ENCODE assay signal across 29 cellular contexts in the genomic region with DNA sequence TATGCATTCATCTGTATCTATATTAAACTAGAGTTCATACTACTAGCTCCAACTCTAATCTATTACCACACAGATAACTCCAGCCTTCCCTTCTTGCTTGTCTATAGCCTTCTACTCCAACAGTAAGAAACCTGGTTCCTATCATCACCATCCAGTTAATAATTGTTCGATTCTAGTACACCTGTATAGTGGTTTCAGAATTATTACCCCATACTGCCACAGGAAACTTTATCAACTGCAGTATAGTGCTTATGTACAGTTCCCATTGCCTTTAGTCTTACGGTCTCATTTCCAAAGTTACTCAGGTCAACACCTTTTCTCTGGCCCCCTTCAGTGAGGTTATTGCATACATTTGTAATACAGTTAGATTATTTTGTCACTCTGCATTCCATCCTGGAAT. TPM values are rescaled to one million over a fixed set of nuclear protein-coding genes. Genes with fewer than 3 reads are reported as not detected.
DNase-seq lines count a peak whose midpoint lies in the region; ATAC-seq, FAIRE-seq and TF ChIP-seq lines count a peak whose summit lies in the region.
"Had no signal": no experiment of that assay in that cellular context is flagged by ENCODE, and none has a peak within 500 bp of the region (broad histone marks: within the 10 kb centered on the region; RNA-seq: fewer than 3 reads in every experiment).

No MANE protein-coding gene starts in this region.

- in situ Hi-C loops in GM12878 (cut with MboI): loop anchor here (5.0 kb wide), 2 partner anchors 97 to 262 kb away; no protein-coding TSS in a partner anchor

- 96% methylated on average over 2 of the region's 2 CpGs for WGBS in GM12878 (ENCODE audit: insufficient coverage, insufficient replicate concordance, low lambda C conversion rate, missing lambda C conversion rate)
- 90 to 95% (median 93%) methylated on average over 2 of the region's 2 CpGs for WGBS in ovary, 3 donors

- peak overlapping the region; percentile 35 for H3K27ac ChIP-seq in GM12878 (ENCODE audit: control insufficient read depth, insufficient read depth)
- H3K27ac ChIP-seq in ovary: no peak overlapping the region
- H3K27ac ChIP-seq: SJSA1 had no signal

- no peak overlapping the region for H2AFZ ChIP-seq in GM12878 (ENCODE audit: control insufficient read depth, low read depth, low read length)

- no peak overlapping the region for H3K4me3 ChIP-seq in GM12878
- no peak overlapping the region for H3K4me3 ChIP-seq in ovary
- H3K4me3 ChIP-seq: MG63, SJSA1 had no signal

- SMC1A ChIA-PET in GM12878 (lab: Charles Lee; ENCODE audit: uncharacterized antibody, unreplicated experiment): interaction anchor here (1.0 to 3.0 kb wide), 5 partner anchors 12 to 99 kb away, joined by 3 to 22 read pairs (median 4); no protein-coding TSS in a partner anchor

- POLR2A ChIA-PET in GM12878 (lab: Charles Lee): interaction anchor here (0.6 to 1.5 kb wide), 4 partner anchors 9 to 102 kb away, joined by 3 read pairs; partner anchors contain the start of genes DCAF17 and METTL8

- no peak for TF ChIP-seq POLR2A in GM12878 (IDR thresholded peaks at IDR 0.05; ENCODE audit: low read depth, low read length)
- TF ChIP-seq POLR2A in ovary (IDR thresholded peaks at IDR 0.05): no peak

- intact Hi-C loops in GM12878 (cut with micrococcal nuclease; ENCODE audit: unreplicated experiment) (loop anchor here (5.0 kb wide), 2 partner anchors 72 to 172 kb away; no protein-coding TSS in a partner anchor), ovary (cut with DNase I) (loop anchor here (5.0 to 10.0 kb wide), 4 partner anchors 255 to 447 kb away; partner anchors contain the start of gene TLK1 (in 1 of the 4))

- H3K27me3 ChIP-seq in GM12878 (replicated peaks in 1 of 2; ENCODE audit: control insufficient read depth in 2 of 2, insufficient read depth in 2 of 2, low read length in 1 of 2): no peaks in the 10 kb centered on the region
- no peaks in the 10 kb centered on the region for H3K27me3 ChIP-seq in ovary
- H3K27me3 ChIP-seq: BE2C, MG63, SJSA1 had no signal

- H4K20me1 ChIP-seq in GM12878 (ENCODE audit: control insufficient read depth, insufficient read depth): no peaks in the 10 kb centered on the region

- CTCF ChIA-PET in GM12878 (lab: Yijun Ruan, JAX): interaction anchor here (0.7 to 1.2 kb wide), 2 partner anchors 13 to 333 kb away, joined by 3 read pairs; no protein-coding TSS in a partner anchor

- TF ChIP-seq EP300 in GM12878 (IDR thresholded peaks at IDR 0.05; ENCODE audit: borderline replicate concordance in 1 of 2, control insufficient read depth in 1 of 2, low read depth in 2 of 2, low read length in 2 of 2): no peak
- TF ChIP-seq EP300 in ovary (IDR thresholded peaks at IDR 0.05): no peak

- peaks cover 0 to 7% of the 10 kb centered on the region in 2 experiments; a peak in 2 of 4 replicates for H3K36me3 ChIP-seq in GM12878 (ENCODE audit: control insufficient read depth in 2 of 2, insufficient read depth in 2 of 2, low read length in 1 of 2)
- H3K36me3 ChIP-seq in ovary: no peaks in the 10 kb centered on the region
- H3K36me3 ChIP-seq: BE2C, SJSA1 had no signal

- H3K79me2 ChIP-seq in GM12878 (ENCODE audit: control insufficient read depth, insufficient read depth, low read length): peaks cover 62% of the 10 kb centered on the region

- DNase-seq in activated T-cell treated with anti-CD3 and anti-CD28 coated beads, Interleukin-2, amount 50 U/mL, for 24 hours: no peak
- no peak for DNase-seq in activated T-cell treated with anti-CD3 and anti-CD28 coated beads, Interleukin-2, amount 50 U/mL, for 1 hour
- DNase-seq in GM18507 (ENCODE audit: extremely low spot score, insufficient read length, low read depth) (no peak), GM12878 (ENCODE audit: low read depth, low spot score) (no peak), ovary (no peak), HT-29 (ENCODE audit: low spot score) (no peak)
- DNase-seq: 8988T; ACHN; BE2C; CD8-positive, alpha-beta memory T cell; DMS 273 treated with DMSO at 0.1 percent for 48 hours; DMS79; EL; GDM1; HCEC 1CT; IMR-90; KG1; MG63; NCI-H2029; NCI-H446 treated with DMSO at 0.1 percent for 48 hours; NCI-H526; Right ventricle myocardium superior; RPMI8226 had no signal

- H3K27me3 Mint-ChIP-seq in activated T-cell treated with anti-CD3 and anti-CD28 coated beads, Interleukin-2, amount 50 U/mL, for 24 hours: no peaks in the 10 kb centered on the region

- H3K9me3 Mint-ChIP-seq in activated T-cell treated with anti-CD3 and anti-CD28 coated beads, Interleukin-2, amount 50 U/mL, for 24 hours: peaks cover 18% of the 10 kb centered on the region

- TF ChIP-seq CTCF in GM12878 (IDR thresholded peaks at IDR 0.05 in 2 of 3, conservative IDR thresholded peaks at IDR 0.05 in 1 of 3; ENCODE audit: control insufficient read depth in 2 of 3, extremely low read depth in 1 of 3, insufficient read depth in 1 of 3, low read depth in 3 of 3, low read length in 3 of 3) (no peak), ovary (IDR thresholded peaks at IDR 0.05) (no peak)

- no peak overlapping the region; the same call in 1 of the 2 replicates for H3K4me2 ChIP-seq in GM12878 (ENCODE audit: control insufficient read depth, insufficient read depth)

- peaks cover 17% of the 10 kb centered on the region for H3K4me1 ChIP-seq in GM12878 (ENCODE audit: control insufficient read depth, insufficient read depth, low read length)
- H3K4me1 ChIP-seq in ovary (ENCODE audit: insufficient read depth): peaks cover 3% of the 10 kb centered on the region
- H3K4me1 ChIP-seq: BE2C had no signal

- H3K9ac ChIP-seq in GM12878 (ENCODE audit: control insufficient read depth, insufficient read depth, low read length): no peak overlapping the region

- H3K9me3 ChIP-seq in GM12878 (replicated peaks; ENCODE audit: control insufficient read depth, insufficient read depth, low read length): peaks cover 24% of the 10 kb centered on the region
- H3K9me3 ChIP-seq in ovary: no peaks in the 10 kb centered on the region
- H3K9me3 ChIP-seq: BE2C had no signal

- FAIRE-seq in GM18507 (lab: Jason Lieb, UNC) (peak; percentile 50), GM12878 (lab: Jason Lieb, UNC) (no peak)
- FAIRE-seq: GM12891, H1 had no signal

- no peak overlapping the region for H3K4me3 Mint-ChIP-seq in activated T-cell treated with anti-CD3 and anti-CD28 coated beads, Interleukin-2, amount 50 U/mL, for 24 hours
- H3K4me3 Mint-ChIP-seq: CD14-positive monocyte; CD8-positive, alpha-beta memory T cell had no signal

- H3K4me1 Mint-ChIP-seq in activated T-cell treated with anti-CD3 and anti-CD28 coated beads, Interleukin-2, amount 50 U/mL, for 24 hours (ENCODE audit: low read depth): peaks cover 51% of the 10 kb centered on the region

- RAD21 ChIA-PET in GM12878 (lab: Charles Lee; ENCODE audit: unreplicated experiment): interaction anchor here (0.9 to 5.2 kb wide), 4 partner anchors 13 to 287 kb away, joined by 3 to 21 read pairs (median 7); partner anchors contain the start of gene METTL8

- no TSS peak for BruUV-seq in GM12878 (replicated peaks; lab: Mats Ljungman, UMichigan)

- ATAC-seq in HG03175 (IDR thresholded peaks at IDR 0.05; ENCODE audit: unreplicated experiment): peak; percentile 43
- peak; percentile 11 for ATAC-seq in GM12878
- ATAC-seq in HG02678 (IDR thresholded peaks at IDR 0.05; ENCODE audit: unreplicated experiment): no peak

- peaks cover 47% of the 10 kb centered on the region for H3K36me3 Mint-ChIP-seq in activated T-cell treated with anti-CD3 and anti-CD28 coated beads, Interleukin-2, amount 50 U/mL, for 24 hours (ENCODE audit: low read depth)

- H3K27ac Mint-ChIP-seq in activated T-cell treated with anti-CD3 and anti-CD28 coated beads, Interleukin-2, amount 50 U/mL, for 24 hours: peak overlapping the region; percentile 60
- H3K27ac Mint-ChIP-seq: CD14-positive monocyte had no signal

- no peak for TF ChIP-seq RAD21 in GM12878 (IDR thresholded peaks at IDR 0.05; ENCODE audit: insufficient read depth, low read depth, low read length)

RNA-seq across cellular contexts. Expression of gene METTL8, which starts 14.5 kb away (rescaled TPM):
- total RNA-seq in GM12878 (2013; cell fraction: nucleolus; rRNA removed): 116 and 122 TPM in 2 replicates
- total RNA-seq in GM12878 (2014; rRNA removed) (31.3 and 35.7 TPM in 2 replicates), GM12878 (2014; rRNA removed; fragmentation: Illumina TruSeq; extraction: Trizol) (52.6 and 53.2 TPM in 2 replicates), GM12878 (2021) (49.3 and 49.8 TPM in 2 replicates), ovary (10 to 100 TPM; 10.8 to 33.0 (median 17.9) TPM)
- 15.4 TPM for polyA plus RNA-seq in GM12878 (2011; ENCODE audit: low read depth)
- polyA plus RNA-seq in GM12878 (2011; rRNA removed) (62.3 and 101 TPM in 2 replicates), GM12878 (2014; fragmentation: Illumina TruSeq; extraction: Trizol) (56.2 and 65.7 TPM in 2 replicates), GM12878 (2014; fragmentation: Nextera tagmentation; extraction: Ambion mirVana) (10 to 100 TPM; 34.9 to 42.5 TPM), GM12878 (2014; rRNA removed) (30.3 and 30.8 TPM in 2 replicates), GM12878 (2016; fragmentation: Nextera tagmentation; extraction: Ambion mirVana) (10 to 100 TPM; 94.4 to 96.3 TPM), ovary (10 to 100 TPM in 1 of 2 donors, 1 to 10 TPM in 1; 4.5 to 14.3 TPM)
- 15.3 and 19.1 TPM in 2 replicates for polyA plus RNA-seq in GM12878 (2011; cell fraction: cytosol; rRNA removed)
- 15.9 and 21.8 TPM in 2 replicates for polyA plus RNA-seq in GM12878 (2011; cell fraction: nucleus; rRNA removed)
- polyA plus RNA-seq in GM12878 (2012): 27.1 and 47.0 TPM in 2 replicates
- 26.0 and 42.8 TPM in 2 replicates for polyA minus RNA-seq in GM12878 (2011; rRNA and poly(A)+ RNA removed)
- 14.0 and 21.0 TPM in 2 replicates for polyA minus RNA-seq in GM12878 (2011; cell fraction: cytosol; rRNA and poly(A)+ RNA removed)
- polyA minus RNA-seq in GM12878 (2011; cell fraction: nucleus; rRNA and poly(A)+ RNA removed): 15.1 and 26.8 TPM in 2 replicates
- total RNA-seq in HT-29 (2014; rRNA removed; shearing (Covaris generic)): 6.9 and 10.7 TPM in 2 replicates

RNA-seq across cellular contexts. Expression of gene DCAF17, which starts 14.7 kb away (rescaled TPM):
- 94.6 and 99.0 TPM in 2 replicates for total RNA-seq in GM12878 (2013; cell fraction: nucleolus; rRNA removed)
- total RNA-seq in GM12878 (2014; rRNA removed): 28.6 and 30.6 TPM in 2 replicates
- total RNA-seq in GM12878 (2014; rRNA removed; fragmentation: Illumina TruSeq; extraction: Trizol): 26.2 and 27.1 TPM in 2 replicates
- 23.4 and 24.9 TPM in 2 replicates for total RNA-seq in GM12878 (2021)
- polyA plus RNA-seq in GM12878 (2011; ENCODE audit: low read depth): 6.5 TPM
- polyA plus RNA-seq in GM12878 (2011; rRNA removed): 32.9 and 43.0 TPM in 2 replicates
- polyA plus RNA-seq in GM12878 (2011; cell fraction: cytosol; rRNA removed): 10.3 and 11.3 TPM in 2 replicates
- 35.0 and 38.9 TPM in 2 replicates for polyA plus RNA-seq in GM12878 (2011; cell fraction: nucleus; rRNA removed)
- polyA plus RNA-seq in GM12878 (2012): 11.2 and 13.9 TPM in 2 replicates
- polyA plus RNA-seq in GM12878 (2014; fragmentation: Illumina TruSeq; extraction: Trizol): 26.7 and 31.8 TPM in 2 replicates
- polyA plus RNA-seq in GM12878 (2014; fragmentation: Nextera tagmentation; extraction: Ambion mirVana): 1 to 10 TPM; 5.2 to 5.6 TPM
- 15.3 and 16.4 TPM in 2 replicates for polyA plus RNA-seq in GM12878 (2014; rRNA removed)
- polyA plus RNA-seq in GM12878 (2016; fragmentation: Nextera tagmentation; extraction: Ambion mirVana): 10 to 100 TPM; 20.1 to 21.9 TPM
- 26.2 and 44.1 TPM in 2 replicates for polyA minus RNA-seq in GM12878 (2011; rRNA and poly(A)+ RNA removed)
- polyA minus RNA-seq in GM12878 (2011; cell fraction: cytosol; rRNA and poly(A)+ RNA removed): 13.6 and 16.9 TPM in 2 replicates
- 21.5 and 34.2 TPM in 2 replicates for polyA minus RNA-seq in GM12878 (2011; cell fraction: nucleus; rRNA and poly(A)+ RNA removed)
- 10 to 100 TPM; 12.3 to 20.2 (median 17.9) TPM for total RNA-seq in ovary
- 10 to 100 TPM in 1 of 2 donors, 1 to 10 TPM in 1; 6.7 to 13.8 TPM for polyA plus RNA-seq in ovary
- 3.8 and 4.4 TPM in 2 replicates for total RNA-seq in HT-29 (2014; rRNA removed; shearing (Covaris generic))
